In genomic region chr3:57157666-57158065, GRCh38 we compare ENCODE assay signal across 15 cellular contexts. TPM values are rescaled to one million over a fixed set of nuclear protein-coding genes. Genes with fewer than 3 reads are reported as not detected.
"Had no signal": no experiment of that assay in that cellular context is flagged by ENCODE, and none has a peak within 500 bp of the region (broad histone marks: within the 10 kb centered on the region; RNA-seq: fewer than 3 reads in every experiment).

No MANE protein-coding gene starts in this region.

- DNase-seq: activated CD4-positive, alpha-beta T cell treated with anti-CD3 and anti-CD28 coated beads, Interleukin-2, amount 50 U/mL, for 1 hour; activated naive CD4-positive, alpha-beta T cell; activated naive CD8-positive, alpha-beta T cell treated with anti-CD3 and anti-CD28 coated beads, Interleukin-2, amount 10 ng/mL, durations not matched to agents 7 days and 5 days; effector memory CD8-positive, alpha-beta T cell; left ventricle myocardium inferior; ovary; sigmoid colon; spleen; stimulated activated naive CD8-positive, alpha-beta T cell treated with anti-CD3 and anti-CD28 coated beads, Interleukin-15, amount 100 ng/mL, for 72 hours; SW 1271 had no signal

- H3K9me3 Mint-ChIP-seq: activated naive CD8-positive, alpha-beta T cell treated with anti-CD3 and anti-CD28 coated beads, Interleukin-2, amount 10 ng/mL, durations not matched to agents 7 days and 5 days; activated T-helper 1 cell treated with anti-CD3 and anti-CD28 coated beads, Interleukin-12 subunit alpha, Interleukin-12 subunit beta, Interleukin-2, Interleukin-4 antibody, amounts not matched to agents 30 ng/mL and 10 ng/mL and 1 ng/mL, durations not matched to agents 14 hours and 24 hours and 36 hours; dendritic cell treated with granulocyte-macrophage colony-stimulating factor and Interleukin-4, amounts not matched to agents 40 ng/mL and 50 ng/mL, for 4 days; effector memory CD8-positive, alpha-beta T cell; memory B cell; stimulated activated naive CD8-positive, alpha-beta T cell treated with anti-CD3 and anti-CD28 coated beads, Interleukin-15, amount 100 ng/mL, for 72 hours had no signal

- H3K36me3 ChIP-seq: left ventricle myocardium inferior, ovary, sigmoid colon, spleen, thoracic aorta had no signal

- H3K27ac ChIP-seq: left ventricle myocardium inferior, spleen, thoracic aorta had no signal

- H3K4me3 ChIP-seq: left ventricle myocardium inferior, ovary, spleen, thoracic aorta had no signal

- H3K4me3 Mint-ChIP-seq: activated naive CD8-positive, alpha-beta T cell treated with anti-CD3 and anti-CD28 coated beads, Interleukin-2, amount 10 ng/mL, durations not matched to agents 7 days and 5 days; activated T-helper 1 cell treated with anti-CD3 and anti-CD28 coated beads, Interleukin-12 subunit alpha, Interleukin-12 subunit beta, Interleukin-2, Interleukin-4 antibody, amounts not matched to agents 30 ng/mL and 10 ng/mL and 1 ng/mL, durations not matched to agents 14 hours and 24 hours and 36 hours; dendritic cell treated with granulocyte-macrophage colony-stimulating factor and Interleukin-4, amounts not matched to agents 40 ng/mL and 50 ng/mL, for 4 days; effector memory CD8-positive, alpha-beta T cell; memory B cell; stimulated activated naive CD8-positive, alpha-beta T cell treated with anti-CD3 and anti-CD28 coated beads, Interleukin-15, amount 100 ng/mL, for 72 hours had no signal

- H3K27ac Mint-ChIP-seq: activated naive CD8-positive, alpha-beta T cell treated with anti-CD3 and anti-CD28 coated beads, Interleukin-2, amount 10 ng/mL, durations not matched to agents 7 days and 5 days; activated T-helper 1 cell treated with anti-CD3 and anti-CD28 coated beads, Interleukin-12 subunit alpha, Interleukin-12 subunit beta, Interleukin-2, Interleukin-4 antibody, amounts not matched to agents 30 ng/mL and 10 ng/mL and 1 ng/mL, durations not matched to agents 14 hours and 24 hours and 36 hours; dendritic cell treated with granulocyte-macrophage colony-stimulating factor and Interleukin-4, amounts not matched to agents 40 ng/mL and 50 ng/mL, for 4 days; memory B cell; stimulated activated naive CD8-positive, alpha-beta T cell treated with anti-CD3 and anti-CD28 coated beads, Interleukin-15, amount 100 ng/mL, for 72 hours had no signal

- H3K27me3 ChIP-seq: ovary, sigmoid colon had no signal

- H3K9me3 ChIP-seq: left ventricle myocardium inferior, ovary, sigmoid colon, spleen, thoracic aorta had no signal

- H3K36me3 Mint-ChIP-seq: activated naive CD8-positive, alpha-beta T cell treated with anti-CD3 and anti-CD28 coated beads, Interleukin-2, amount 10 ng/mL, durations not matched to agents 7 days and 5 days; memory B cell had no signal

RNA-seq across cellular contexts. Expression of gene IL17RD, which starts 7.5 kb away (rescaled TPM):
- total RNA-seq: activated naive CD8-positive, alpha-beta T cell treated with anti-CD3 and anti-CD28 coated beads, Interleukin-2, amount 10 ng/mL, durations not matched to agents 7 days and 5 days; activated T-helper 1 cell treated with anti-CD3 and anti-CD28 coated beads, Interleukin-12 subunit alpha, Interleukin-12 subunit beta, Interleukin-2, Interleukin-4 antibody, amounts not matched to agents 30 ng/mL and 10 ng/mL and 1 ng/mL, durations not matched to agents 14 hours and 24 hours and 36 hours had no signal

RNA-seq across cellular contexts. Expression of gene HESX1, which starts 42.1 kb away (rescaled TPM):
- total RNA-seq: epithelial cell of proximal tubule had no signal
